In genomic region chr11:440065-441042, GRCh38 we compare ENCODE assay signal across 1 cellular context.
TF ChIP-seq lines count a peak whose summit lies in the region.

No MANE protein-coding gene starts in this region.

TF ChIP-seq in IMR-90, 13 proteins besides CTCF, POLR2A, EP300 and RAD21:
- TF ChIP-seq ELK1 (IDR thresholded peaks at IDR 0.05; ENCODE audit: borderline replicate concordance, low read depth, low read length) (no peak), FOS (IDR thresholded peaks at IDR 0.05; ENCODE audit: low read depth, low read length) (no peak), MAZ (IDR thresholded peaks at IDR 0.05; ENCODE audit: borderline replicate concordance, low read depth, low read length) (no peak), RFX5 (IDR thresholded peaks at IDR 0.05; ENCODE audit: low read depth, low read length) (no peak), CHD1 (IDR thresholded peaks at IDR 0.05; ENCODE audit: low read depth, low read length) (no peak), SMC3 (IDR thresholded peaks at IDR 0.05; ENCODE audit: low read depth, low read length) (no peak), RCOR1 (IDR thresholded peaks at IDR 0.05; ENCODE audit: insufficient replicate concordance, low read length) (no peak), MXI1 (IDR thresholded peaks at IDR 0.05; ENCODE audit: borderline replicate concordance, low read depth, low read length) (no peak), CEBPB (IDR thresholded peaks at IDR 0.05; ENCODE audit: low read depth, low read length) (no peak), BHLHE40 (IDR thresholded peaks at IDR 0.05; ENCODE audit: low read depth, low read length) (no peak), MAFK (IDR thresholded peaks at IDR 0.05; ENCODE audit: low read depth, low read length) (no peak), NFE2L2 (IDR thresholded peaks at IDR 0.05; ENCODE audit: low read depth, low read length) (no peak)
- TF ChIP-seq, protein P1, sequence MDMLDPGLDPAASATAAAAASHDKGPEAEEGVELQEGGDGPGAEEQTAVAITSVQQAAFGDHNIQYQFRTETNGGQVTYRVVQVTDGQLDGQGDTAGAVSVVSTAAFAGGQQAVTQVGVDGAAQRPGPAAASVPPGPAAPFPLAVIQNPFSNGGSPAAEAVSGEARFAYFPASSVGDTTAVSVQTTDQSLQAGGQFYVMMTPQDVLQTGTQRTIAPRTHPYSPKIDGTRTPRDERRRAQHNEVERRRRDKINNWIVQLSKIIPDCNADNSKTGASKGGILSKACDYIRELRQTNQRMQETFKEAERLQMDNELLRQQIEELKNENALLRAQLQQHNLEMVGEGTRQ (IDR thresholded peaks at IDR 0.05; ENCODE audit: low read depth, low read length): no peak
